ENCODE assay signal across 2 cellular contexts in genomic region chr12:104347374-104348075, GRCh38.
TF ChIP-seq lines count a peak whose summit lies in the region.

No MANE protein-coding gene starts in this region.

TF ChIP-seq in A549, 52 proteins besides CTCF, POLR2A, EP300 and RAD21:
- TF ChIP-seq EHMT2 (IDR thresholded peaks at IDR 0.05; ENCODE audit: low read depth): no peak
- TF ChIP-seq NFE2L2 (conservative IDR thresholded peaks at IDR 0.05; ENCODE audit: low read length): 0 out of 2 replicates have a peak, but pooled peaks have one; percentile 40
- TF ChIP-seq FOSB (CRISPR knock-in tag; IDR thresholded peaks at IDR 0.05): peak; percentile 48
- TF ChIP-seq GATA3 (IDR thresholded peaks at IDR 0.05; ENCODE audit: borderline replicate concordance): peak; percentile 12; the same call in 1 of the 2 replicates
- peak; percentile 69 for TF ChIP-seq MAFK (IDR thresholded peaks at IDR 0.05; ENCODE audit: partially characterized antibody)
- TF ChIP-seq TFCP2L1 (CRISPR knock-in tag; IDR thresholded peaks at IDR 0.05): peak; percentile 74
- peak; percentile 76 for TF ChIP-seq HOXA7 (CRISPR knock-in tag; IDR thresholded peaks at IDR 0.05)
- peak; percentile 100 for TF ChIP-seq POLR2AphosphoS2 (conservative IDR thresholded peaks at IDR 0.05; ENCODE audit: low read length)
- no peak for TF ChIP-seq RNF2 (IDR thresholded peaks at IDR 0.05; ENCODE audit: borderline replicate concordance, low read depth)
- peak; percentile 84 for TF ChIP-seq TP53 (CRISPR knock-in tag; IDR thresholded peaks at IDR 0.05)
- no peak for TF ChIP-seq USF2 (IDR thresholded peaks at IDR 0.05)
- TF ChIP-seq NPAS2 (CRISPR knock-in tag; IDR thresholded peaks at IDR 0.05; ENCODE audit: borderline replicate concordance): no peak
- TF ChIP-seq JUN (IDR thresholded peaks at IDR 0.05): peak; percentile 5 to 28; a peak in 1 of 5 replicates

TF ChIP-seq in GM12878, 131 proteins besides CTCF, POLR2A, EP300 and RAD21:
- TF ChIP-seq CBX3 (IDR thresholded peaks at IDR 0.05; ENCODE audit: borderline replicate concordance, low read depth): no peak
- TF ChIP-seq BCL3 (IDR thresholded peaks at IDR 0.05; ENCODE audit: borderline replicate concordance, insufficient read depth, low read depth, low read length, poor library complexity, severe bottlenecking): peak; percentile 71
